ENCODE assay signal across 27 cellular contexts in genomic region chr16:60295451-60295850, GRCh38.
"Had no signal": no experiment of that assay in that cellular context is flagged by ENCODE, and none has a peak within 500 bp of the region (broad histone marks: within the 10 kb centered on the region; RNA-seq: fewer than 3 reads in every experiment).

No MANE protein-coding gene starts in this region.

- H3K9me3 ChIP-seq: SJCRH30 had no signal

- H3K27ac Mint-ChIP-seq: IgD-negative memory B cell had no signal

- H3K4me3 ChIP-seq: K562, SJCRH30 had no signal

- H3K27ac ChIP-seq: KMS-11, SJCRH30 had no signal

- H3K36me3 ChIP-seq: SJCRH30 had no signal

- H3K36me3 Mint-ChIP-seq: IgD-negative memory B cell had no signal

- H3K9ac ChIP-seq: KMS-11 had no signal

- H3K4me1 ChIP-seq: SJCRH30 had no signal

- ATAC-seq: K562, Right ventricle myocardium inferior, SK-N-SH treated with all-trans-retinoic acid at 6 μM for 48 hours had no signal

- H3K4me2 ChIP-seq: KMS-11 had no signal

- DNase-seq: Kasumi-1, MV-4-11, NCI-H1048, NCI-H1105, NCI-H1417 treated with DMSO at 0.1 percent for 48 hours, NCI-H146, NCI-H1694 treated with DMSO at 0.1 percent for 48 hours, NCI-H1930, NCI-H2081, NCI-H2107, NCI-H2171, NCI-H226, NCI-H446, NCI-H510A, NCI-H524 treated with DMSO at 0.1 percent for 48 hours, NCI-H69, NCI-H774, RPMI8226, SHP77 treated with DMSO at 0.1 percent for 48 hours, SJCRH30 had no signal

- H3K27me3 ChIP-seq: SJCRH30 had no signal

- FAIRE-seq: HTR-8/SVneo, K562, RCC 7860 had no signal
